ENCODE assay signal across 8 cellular contexts in the genomic region with DNA sequence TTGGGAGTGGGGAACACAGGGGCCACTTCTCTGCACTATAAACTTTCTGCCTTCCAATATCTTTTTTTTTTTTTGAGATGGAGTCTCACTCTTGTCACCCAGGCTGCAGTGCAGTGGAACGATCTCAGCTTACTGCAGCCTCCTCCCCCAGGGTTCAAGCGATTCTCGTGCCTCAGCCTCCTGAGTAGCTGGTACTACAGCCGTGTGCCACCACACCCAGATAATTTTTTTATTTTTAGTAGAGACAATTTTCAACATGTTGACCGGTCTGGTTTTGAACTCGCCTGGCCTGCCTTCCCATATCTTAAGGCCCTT. TPM values are rescaled to one million over a fixed set of nuclear protein-coding genes. Genes with fewer than 3 reads are reported as not detected.
DNase-seq lines count a peak whose midpoint lies in the region; ATAC-seq, FAIRE-seq and TF ChIP-seq lines count a peak whose summit lies in the region.

No MANE protein-coding gene starts in this region.

- peak overlapping the region; percentile 99 for H3K27ac ChIP-seq in HUES48 (ENCODE audit: low read depth, low read length)
- peak overlapping the region in 6 of 8 donors; percentile 97 to 100 (median 98) for H3K27ac ChIP-seq in spleen

- WGBS in spleen, 5 donors, result 48 to 74% (median 64%) methylated on average over 6 of the region's 6 CpGs

- no peak for ATAC-seq in activated T-helper 17 cell treated with anti-CD3 and anti-CD28 coated beads, Interleukin-2, amount 50 U/mL, for 72 hours (replicated peaks)
- no peak for ATAC-seq in GM21619 (IDR thresholded peaks at IDR 0.05; ENCODE audit: unreplicated experiment)

- TF ChIP-seq POLR2A in spleen (IDR thresholded peaks at IDR 0.05), result no peak

- intact Hi-C loops in spleen (cut with DNase I; ENCODE audit: low total_unique reads), result no loop called here

- no peaks in the 10 kb centered on the region for H3K27me3 Mint-ChIP-seq in activated T-helper 17 cell treated with anti-CD3 and anti-CD28 coated beads, Interleukin-2, amount 50 U/mL, for 72 hours

- H3K4me3 Mint-ChIP-seq in activated T-helper 17 cell treated with anti-CD3 and anti-CD28 coated beads, Interleukin-2, amount 50 U/mL, for 72 hours, result peak overlapping the region; percentile 99

- peak overlapping the region; percentile 99 for H3K27ac Mint-ChIP-seq in activated T-helper 17 cell treated with anti-CD3 and anti-CD28 coated beads, Interleukin-2, amount 50 U/mL, for 72 hours

- H3K27me3 ChIP-seq in HUES48 (ENCODE audit: control insufficient read depth, insufficient read depth, low read length) (no peaks in the 10 kb centered on the region), spleen (replicated peaks in 1 of 7) (no peaks in the 10 kb centered on the region)

- no peak for DNase-seq in spleen
- no peak for DNase-seq in frontal cortex (ENCODE audit: low spot score in 2 of 2)
- no peak for DNase-seq in SHP77 (lab: John Stamatoyannopoulos, UW)
- no peak for DNase-seq in GM20000 (ENCODE audit: low spot score)

- H3K36me3 Mint-ChIP-seq in activated T-helper 17 cell treated with anti-CD3 and anti-CD28 coated beads, Interleukin-2, amount 50 U/mL, for 72 hours (ENCODE audit: low read depth), result peaks cover 80% of the 10 kb centered on the region

- FAIRE-seq in frontal cortex (lab: Jason Lieb, UNC), result no peak

- peaks cover 79% of the 10 kb centered on the region for H3K36me3 ChIP-seq in HUES48 (ENCODE audit: control insufficient read depth, insufficient read depth, low read length)
- peaks cover 8 to 52% (median 50%) of the 10 kb centered on the region in 6 donors for H3K36me3 ChIP-seq in spleen

- TF ChIP-seq CTCF in spleen (IDR thresholded peaks at IDR 0.05 in 8 of 11, conservative IDR thresholded peaks at IDR 0.05 in 3 of 11) (no peak), GM20000 (IDR thresholded peaks at IDR 0.05; ENCODE audit: extremely low read depth, missing control alignments) (no peak)

- H3K4me1 Mint-ChIP-seq in activated T-helper 17 cell treated with anti-CD3 and anti-CD28 coated beads, Interleukin-2, amount 50 U/mL, for 72 hours, result peaks cover 32% of the 10 kb centered on the region

- peak overlapping the region; percentile 75 for H3K4me3 ChIP-seq in HUES48 (ENCODE audit: low read depth, low read length)
- H3K4me3 ChIP-seq in iPS-11a (ENCODE audit: low read depth, low read length), result peak overlapping the region; percentile 99
- H3K4me3 ChIP-seq in spleen, result peak overlapping the region; percentile 80 to 100 (median 90)

- H3K9me3 Mint-ChIP-seq in activated T-helper 17 cell treated with anti-CD3 and anti-CD28 coated beads, Interleukin-2, amount 50 U/mL, for 72 hours, result no peaks in the 10 kb centered on the region

- H3K9me3 ChIP-seq in HUES48 (ENCODE audit: control insufficient read depth, insufficient read depth, low read length), result no peaks in the 10 kb centered on the region
- no peaks in the 10 kb centered on the region for H3K9me3 ChIP-seq in spleen

- peaks cover 22% of the 10 kb centered on the region for H3K4me1 ChIP-seq in HUES48 (ENCODE audit: control insufficient read depth, insufficient read depth, low read length)
- H3K4me1 ChIP-seq in spleen, result peaks cover 22 to 73% (median 53%) of the 10 kb centered on the region in 6 donors

- H3K9ac ChIP-seq in HUES48 (ENCODE audit: low read depth, low read length), result peak overlapping the region; percentile 98

RNA-seq across cellular contexts. Expression of a gene that starts 1.7 kb away (rescaled TPM):
- 100 to 1,000 TPM; 176 to 287 TPM for total RNA-seq in activated T-helper 17 cell treated with anti-CD3 and anti-CD28 coated beads, Interleukin-2, amount 50 U/mL, for 72 hours
- total RNA-seq in spleen, result 100 to 1,000 TPM; 102 to 138 (median 114) TPM
- 10 to 100 TPM; 48.7 to 58.4 (median 52.8) TPM for polyA plus RNA-seq in spleen
- total RNA-seq in frontal cortex, result 109 TPM

RNA-seq across cellular contexts. Expression of a gene that starts 38.8 kb away (rescaled TPM):
- total RNA-seq in activated T-helper 17 cell treated with anti-CD3 and anti-CD28 coated beads, Interleukin-2, amount 50 U/mL, for 72 hours, result not detected
- total RNA-seq in spleen, result not detected
- not detected for polyA plus RNA-seq in spleen
- total RNA-seq in frontal cortex, result 14.3 TPM

RNA-seq across cellular contexts. Expression of a gene that starts 43.0 kb away (rescaled TPM):
- 100 to 1,000 TPM in 1 of 2 donors, 10 to 100 TPM in 1; 70.3 to 104 TPM for total RNA-seq in activated T-helper 17 cell treated with anti-CD3 and anti-CD28 coated beads, Interleukin-2, amount 50 U/mL, for 72 hours
- 10 to 100 TPM; 29.0 to 62.2 (median 46.4) TPM for total RNA-seq in spleen
- polyA plus RNA-seq in spleen, result 10 to 100 TPM; 56.0 to 66.2 (median 60.1) TPM
- 48.5 TPM for total RNA-seq in frontal cortex

RNA-seq across cellular contexts. Expression of a gene that starts 49.7 kb away (rescaled TPM):
- under 1 TPM; 0.82 TPM for total RNA-seq in activated T-helper 17 cell treated with anti-CD3 and anti-CD28 coated beads, Interleukin-2, amount 50 U/mL, for 72 hours
- total RNA-seq in spleen (not detected), frontal cortex (not detected)
- polyA plus RNA-seq in spleen, result not detected

RNA-seq across cellular contexts. Expression of a gene that starts 50.5 kb away (rescaled TPM):
- 10 to 100 TPM; 23.4 to 32.0 TPM for total RNA-seq in activated T-helper 17 cell treated with anti-CD3 and anti-CD28 coated beads, Interleukin-2, amount 50 U/mL, for 72 hours
- total RNA-seq in spleen (10 to 100 TPM; 40.5 to 50.7 (median 43.7) TPM), frontal cortex (31.0 TPM)
- polyA plus RNA-seq in spleen, result 10 to 100 TPM; 20.9 to 27.0 (median 23.5) TPM

Comparison
In these comparisons a context has a peak if more than half of its experiments do, and no peak if none do; other contexts are left out.
1. RNA of a gene that starts 38.8 kb away (total RNA-seq): 14.3 TPM in frontal cortex (single experiment); not detected in activated T-helper 17 cell treated with anti-CD3 and anti-CD28 coated beads, Interleukin-2, amount 50 U/mL, for 72 hours and not detected in spleen; every median in the first group is over 10 times any median in the second.
2. Peak in every context shown above with its lines, with median percentiles within 50 percentile points of each other: H3K4me3 ChIP-seq.